Comparison of ENCODE assay signal across 15 cellular contexts in the genomic region with DNA sequence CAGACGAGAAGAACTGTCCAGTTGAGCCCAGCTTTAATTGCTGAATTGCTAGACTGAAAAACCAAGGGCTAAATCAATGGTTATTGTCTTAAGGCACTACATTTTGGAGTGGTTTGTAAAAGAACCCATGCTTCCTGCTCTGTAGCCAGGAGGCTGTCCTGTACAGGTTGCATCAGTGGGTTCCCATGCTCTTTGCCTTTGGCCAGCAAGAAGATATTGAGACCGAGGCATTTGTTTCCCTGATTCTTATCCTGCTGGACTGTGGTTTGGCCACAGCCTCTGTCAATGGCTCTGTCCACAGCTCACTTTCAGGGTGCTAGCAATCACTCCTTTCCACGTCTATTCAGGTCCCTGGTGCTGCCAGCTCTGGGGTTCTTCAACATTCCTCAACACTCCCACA.
DNase-seq lines count a peak whose midpoint lies in the region; ATAC-seq and TF ChIP-seq lines count a peak whose summit lies in the region.
"Had no signal": no experiment of that assay in that cellular context is flagged by ENCODE, and none has a peak within 500 bp of the region (broad histone marks: within the 10 kb centered on the region; RNA-seq: fewer than 3 reads in every experiment).

No MANE protein-coding gene starts in this region.

- peaks cover 15 to 27% (median 24%) of the 10 kb centered on the region in 4 donors for H3K4me1 ChIP-seq in upper lobe of left lung
- H3K4me1 ChIP-seq: HAP-1 had no signal

- no peak for TF ChIP-seq EP300 in upper lobe of left lung (IDR thresholded peaks at IDR 0.05)

- no peaks in the 10 kb centered on the region for H3K36me3 ChIP-seq in upper lobe of left lung
- H3K36me3 ChIP-seq: BLaER1, HAP-1 had no signal

- no peaks in the 10 kb centered on the region for H3K9me3 Mint-ChIP-seq in activated T-helper 1 cell treated with anti-CD3 and anti-CD28 coated beads, Interleukin-12 subunit alpha, Interleukin-12 subunit beta, Interleukin-2, Interleukin-4 antibody, amounts not matched to agents 30 ng/mL and 10 ng/mL and 1 ng/mL, durations not matched to agents 14 hours and 24 hours and 36 hours
- H3K9me3 Mint-ChIP-seq: CD4-positive, alpha-beta memory T cell had no signal

- no peaks in the 10 kb centered on the region for H3K4me1 Mint-ChIP-seq in activated T-helper 1 cell treated with anti-CD3 and anti-CD28 coated beads, Interleukin-12 subunit alpha, Interleukin-12 subunit beta, Interleukin-2, Interleukin-4 antibody, amounts not matched to agents 30 ng/mL and 10 ng/mL and 1 ng/mL, durations not matched to agents 14 hours and 24 hours and 36 hours (ENCODE audit: low read depth)

- TF ChIP-seq CTCF in upper lobe of left lung (IDR thresholded peaks at IDR 0.05) = no peak

- no peak for TF ChIP-seq POLR2A in upper lobe of left lung (IDR thresholded peaks at IDR 0.05)

- H3K27me3 ChIP-seq in upper lobe of left lung = no peaks in the 10 kb centered on the region
- H3K27me3 ChIP-seq: BLaER1 had no signal

- no peak overlapping the region for H3K4me3 ChIP-seq in upper lobe of left lung
- H3K4me3 ChIP-seq: BLaER1, HAP-1 had no signal

- no peak overlapping the region for H3K27ac ChIP-seq in upper lobe of left lung
- H3K27ac ChIP-seq: BLaER1 had no signal

- 51 to 58% methylated on average over 3 of the region's 3 CpGs for WGBS in upper lobe of left lung, 2 donors

- no peak overlapping the region for H3K4me3 Mint-ChIP-seq in activated T-helper 1 cell treated with anti-CD3 and anti-CD28 coated beads, Interleukin-12 subunit alpha, Interleukin-12 subunit beta, Interleukin-2, Interleukin-4 antibody, amounts not matched to agents 30 ng/mL and 10 ng/mL and 1 ng/mL, durations not matched to agents 14 hours and 24 hours and 36 hours
- H3K4me3 Mint-ChIP-seq: CD14-positive monocyte; CD4-positive, alpha-beta memory T cell had no signal

- H3K9me3 ChIP-seq in upper lobe of left lung = no peaks in the 10 kb centered on the region
- H3K9me3 ChIP-seq: BLaER1, HAP-1 had no signal

- ATAC-seq in left lobe of liver = no peak
- ATAC-seq in GM21447 (IDR thresholded peaks at IDR 0.05; ENCODE audit: unreplicated experiment) = no peak
- no peak for ATAC-seq in upper lobe of left lung (ENCODE audit: low FRiP score in 2 of 2)

- H3K27ac Mint-ChIP-seq in activated T-helper 1 cell treated with anti-CD3 and anti-CD28 coated beads, Interleukin-12 subunit alpha, Interleukin-12 subunit beta, Interleukin-2, Interleukin-4 antibody, amounts not matched to agents 30 ng/mL and 10 ng/mL and 1 ng/mL, durations not matched to agents 14 hours and 24 hours and 36 hours = no peak overlapping the region
- H3K27ac Mint-ChIP-seq: CD14-positive monocyte; CD4-positive, alpha-beta memory T cell had no signal

- DNase-seq in M059J (ENCODE audit: low read depth) = peak; percentile 7
- peak; percentile 18 for DNase-seq in OCI-M1 (lab: John Stamatoyannopoulos, UW)
- DNase-seq in ecto neural progenitor cell (ENCODE audit: low spot score) = peak; percentile 27
- peak; percentile 16 for DNase-seq in left lobe of liver (ENCODE audit: low spot score)
- no peak for DNase-seq in upper lobe of left lung
- no peak for DNase-seq in activated T-helper 1 cell treated with anti-CD3 and anti-CD28 coated beads, Interleukin-12 subunit alpha, Interleukin-12 subunit beta, Interleukin-2, Interleukin-4 antibody, amounts not matched to agents 30 ng/mL and 10 ng/mL and 1 ng/mL, durations not matched to agents 14 hours and 24 hours and 36 hours (ENCODE audit: low spot score)
- DNase-seq: 8988T; CD4-positive, alpha-beta memory T cell; DMS153; DMS79; GF-D8 had no signal

- no peaks in the 10 kb centered on the region for H3K36me3 Mint-ChIP-seq in activated T-helper 1 cell treated with anti-CD3 and anti-CD28 coated beads, Interleukin-12 subunit alpha, Interleukin-12 subunit beta, Interleukin-2, Interleukin-4 antibody, amounts not matched to agents 30 ng/mL and 10 ng/mL and 1 ng/mL, durations not matched to agents 14 hours and 24 hours and 36 hours (ENCODE audit: low read depth)
- H3K36me3 Mint-ChIP-seq: CD14-positive monocyte; CD4-positive, alpha-beta memory T cell had no signal

- peaks cover 27% of the 10 kb centered on the region for H3K27me3 Mint-ChIP-seq in activated T-helper 1 cell treated with anti-CD3 and anti-CD28 coated beads, Interleukin-12 subunit alpha, Interleukin-12 subunit beta, Interleukin-2, Interleukin-4 antibody, amounts not matched to agents 30 ng/mL and 10 ng/mL and 1 ng/mL, durations not matched to agents 14 hours and 24 hours and 36 hours (ENCODE audit: insufficient read depth)

- intact Hi-C loops in activated T-helper 1 cell treated with anti-CD3 and anti-CD28 coated beads, Interleukin-12 subunit alpha, Interleukin-12 subunit beta, Interleukin-2, Interleukin-4 antibody, amounts not matched to agents 30 ng/mL and 10 ng/mL and 1 ng/mL, durations not matched to agents 14 hours and 24 hours and 36 hours (cut with micrococcal nuclease) = no loop called here

Comparison
In these comparisons a context has a peak if more than half of its experiments do, and no peak if none do; other contexts are left out.
1. DNase-seq: peak in M059J (single experiment), OCI-M1 (single experiment), ecto neural progenitor cell (single experiment) and left lobe of liver (single experiment); none in upper lobe of left lung (0 of 2) and activated T-helper 1 cell treated with anti-CD3 and anti-CD28 coated beads, Interleukin-12 subunit alpha, Interleukin-12 subunit beta, Interleukin-2, Interleukin-4 antibody, amounts not matched to agents 30 ng/mL and 10 ng/mL and 1 ng/mL, durations not matched to agents 14 hours and 24 hours and 36 hours (single experiment).